In the genomic region with DNA sequence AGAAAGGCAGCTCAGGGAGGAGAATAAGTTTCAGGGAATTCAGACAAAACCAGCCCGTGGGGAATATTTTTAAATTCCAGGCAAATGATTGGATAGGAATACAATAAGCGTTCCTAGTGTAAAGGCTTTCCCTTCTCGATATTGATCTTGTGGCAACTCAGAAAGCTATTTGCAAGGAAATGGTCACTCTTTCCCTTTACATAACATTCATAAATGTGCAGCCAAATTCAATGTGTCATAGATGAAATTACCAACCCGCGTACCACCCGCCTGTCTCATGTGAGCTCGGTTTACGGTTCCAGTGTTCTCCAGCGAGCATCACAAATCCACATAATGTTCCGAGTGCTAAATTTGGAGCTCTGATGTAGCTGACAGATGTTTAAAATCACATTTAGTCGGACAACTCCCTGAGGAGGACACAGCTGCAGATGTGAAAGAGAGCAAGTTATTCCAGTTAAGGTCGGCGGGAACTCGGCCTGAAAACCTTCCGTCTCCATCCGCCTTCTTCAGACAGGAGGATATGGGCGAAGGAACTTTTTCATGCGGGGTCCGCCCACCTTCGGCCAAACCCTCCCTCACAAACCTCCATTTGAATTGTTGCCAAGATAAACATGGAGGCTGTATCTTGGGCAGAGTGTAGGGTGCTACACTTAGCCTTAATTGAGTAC, we compare ENCODE assay signal across 15 cellular contexts.
DNase-seq lines count a peak whose midpoint lies in the region; TF ChIP-seq lines count a peak whose summit lies in the region.
"Had no signal": no experiment of that assay in that cellular context is flagged by ENCODE, and none has a peak within 500 bp of the region (broad histone marks: within the 10 kb centered on the region; RNA-seq: fewer than 3 reads in every experiment).

No MANE protein-coding gene starts in this region.

- H3K4me1 ChIP-seq in HEK293 (ENCODE audit: control insufficient read depth, insufficient read depth, low read length) (peaks cover 18% of the 10 kb centered on the region), spleen (peaks cover 0 to 8% (median 0%) of the 10 kb centered on the region in 6 donors)

- no peak for DNase-seq in dorsolateral prefrontal cortex
- DNase-seq in left kidney (ENCODE audit: low read depth, low spot score), result peak; percentile 34
- DNase-seq in spleen, result no peak
- DNase-seq in activated CD4-positive, alpha-beta memory T cell treated with anti-CD3 and anti-CD28 coated beads, Interleukin-2, amount 10 ng/mL, durations not matched to agents 7 days and 5 days, result no peak
- no peak for DNase-seq in NCI-H128 (lab: John Stamatoyannopoulos, UW; ENCODE audit: unreplicated experiment)
- no peak for DNase-seq in mesenteric fat pad (ENCODE audit: low spot score)
- DNase-seq in GM19240 (ENCODE audit: insufficient read length, low spot score), result no peak
- DNase-seq: activated CD4-positive, alpha-beta memory T cell treated with anti-CD3 and anti-CD28 coated beads for 36 hours; NCI-H187 treated with DMSO at 0.1 percent for 48 hours; NCI-H524 treated with DMSO at 0.1 percent for 48 hours; PC-9; posterior cingulate gyrus; trophoblast cell had no signal

- peaks cover 23% of the 10 kb centered on the region for H3K4me1 Mint-ChIP-seq in activated CD4-positive, alpha-beta memory T cell treated with anti-CD3 and anti-CD28 coated beads, Interleukin-2, amount 10 ng/mL, durations not matched to agents 7 days and 5 days

- TF ChIP-seq CTCF in HEK293 (tag by site-specific recombination; IDR thresholded peaks at IDR 0.05) (no peak), dorsolateral prefrontal cortex (IDR thresholded peaks at IDR 0.05 in 54 of 56, conservative IDR thresholded peaks at IDR 0.05 in 2 of 56; ENCODE audit: low read depth in 1 of 56, partially characterized antibody in 56 of 56) (no peak), spleen (IDR thresholded peaks at IDR 0.05 in 8 of 11, conservative IDR thresholded peaks at IDR 0.05 in 3 of 11) (no peak)

- intact Hi-C loops in dorsolateral prefrontal cortex (cut with DNase I), result no loop called here
- intact Hi-C loops in spleen (cut with DNase I; ENCODE audit: low total_unique reads), result no loop called here

- no peaks in the 10 kb centered on the region for H3K27me3 ChIP-seq in dorsolateral prefrontal cortex
- no peaks in the 10 kb centered on the region for H3K27me3 ChIP-seq in spleen (replicated peaks in 1 of 7)

- WGBS in spleen, 5 donors, result 82 to 87% (median 85%) methylated on average over 20 of the region's 20 CpGs

- H3K9me3 ChIP-seq in HEK293 (ENCODE audit: control insufficient read depth, insufficient read depth, low read depth, low read length), result no peaks in the 10 kb centered on the region
- no peaks in the 10 kb centered on the region for H3K9me3 ChIP-seq in spleen

- POLR2A ChIA-PET in HEK293 (lab: Yijun Ruan, JAX), result no interaction called here
- POLR2A ChIA-PET in activated CD4-positive, alpha-beta memory T cell treated with anti-CD3 and anti-CD28 coated beads, Interleukin-2, amount 10 ng/mL, durations not matched to agents 7 days and 5 days (lab: Charles Lee), result no interaction called here

- H3K27me3 Mint-ChIP-seq in activated CD4-positive, alpha-beta memory T cell treated with anti-CD3 and anti-CD28 coated beads, Interleukin-2, amount 10 ng/mL, durations not matched to agents 7 days and 5 days, result no peaks in the 10 kb centered on the region
- H3K27me3 Mint-ChIP-seq: activated CD4-positive, alpha-beta memory T cell treated with anti-CD3 and anti-CD28 coated beads for 36 hours had no signal

- no peak overlapping the region for H3K4me3 Mint-ChIP-seq in activated CD4-positive, alpha-beta memory T cell treated with anti-CD3 and anti-CD28 coated beads, Interleukin-2, amount 10 ng/mL, durations not matched to agents 7 days and 5 days
- H3K4me3 Mint-ChIP-seq: activated CD4-positive, alpha-beta memory T cell treated with anti-CD3 and anti-CD28 coated beads for 36 hours had no signal

- peaks cover 13% of the 10 kb centered on the region for H3K9me3 Mint-ChIP-seq in activated CD4-positive, alpha-beta memory T cell treated with anti-CD3 and anti-CD28 coated beads, Interleukin-2, amount 10 ng/mL, durations not matched to agents 7 days and 5 days
- H3K9me3 Mint-ChIP-seq: activated CD4-positive, alpha-beta memory T cell treated with anti-CD3 and anti-CD28 coated beads for 36 hours had no signal

- H3K36me3 ChIP-seq in HEK293 (ENCODE audit: control insufficient read depth in 2 of 2, insufficient read depth in 1 of 2, low read length in 2 of 2), result no peaks in the 10 kb centered on the region
- no peaks in the 10 kb centered on the region for H3K36me3 ChIP-seq in spleen

- H3K27ac Mint-ChIP-seq in activated CD4-positive, alpha-beta memory T cell treated with anti-CD3 and anti-CD28 coated beads, Interleukin-2, amount 10 ng/mL, durations not matched to agents 7 days and 5 days, result no peak overlapping the region
- H3K27ac Mint-ChIP-seq: activated CD4-positive, alpha-beta memory T cell treated with anti-CD3 and anti-CD28 coated beads for 36 hours had no signal

- no peak for TF ChIP-seq POLR2A in spleen (IDR thresholded peaks at IDR 0.05)

- H3K4me3 ChIP-seq in HEK293 (ENCODE audit: low read depth, low read length) (no peak overlapping the region), dorsolateral prefrontal cortex (no peak overlapping the region), spleen (no peak overlapping the region)
- H3K4me3 ChIP-seq: GM12878, PC-9 had no signal

- CTCF ChIA-PET in HEK293 (lab: Yijun Ruan, JAX), result no interaction called here
- CTCF ChIA-PET in activated CD4-positive, alpha-beta memory T cell treated with anti-CD3 and anti-CD28 coated beads, Interleukin-2, amount 10 ng/mL, durations not matched to agents 7 days and 5 days (lab: Charles Lee), result no interaction called here

- H3K27ac ChIP-seq in HEK293 (ENCODE audit: extremely low read depth, low read depth, low read length) (no peak overlapping the region), dorsolateral prefrontal cortex (peak overlapping the region in 37 of 59 donors; percentile 5 to 81 (median 55)), spleen (peak overlapping the region in 7 of 8 donors; percentile 50 to 72 (median 68))
- H3K27ac ChIP-seq: PC-9 had no signal

- no peaks in the 10 kb centered on the region for H3K36me3 Mint-ChIP-seq in activated CD4-positive, alpha-beta memory T cell treated with anti-CD3 and anti-CD28 coated beads, Interleukin-2, amount 10 ng/mL, durations not matched to agents 7 days and 5 days (ENCODE audit: low read depth)
- H3K36me3 Mint-ChIP-seq: activated CD4-positive, alpha-beta memory T cell treated with anti-CD3 and anti-CD28 coated beads for 36 hours had no signal

TF ChIP-seq in HEK293, 187 proteins besides CTCF, POLR2A, EP300 and RAD21:
- TF ChIP-seq SP3 (tag by site-specific recombination; IDR thresholded peaks at IDR 0.05) (no peak), ZBTB21 (tag by site-specific recombination; IDR thresholded peaks at IDR 0.05) (no peak), ZNF350 (tag by site-specific recombination; IDR thresholded peaks at IDR 0.05) (no peak), KLF8 (tag by site-specific recombination; IDR thresholded peaks at IDR 0.05) (no peak), ZNF404 (tag by site-specific recombination; IDR thresholded peaks at IDR 0.05) (no peak), ZNF169 (tag by site-specific recombination; IDR thresholded peaks at IDR 0.05) (no peak), SP2 (tag by site-specific recombination; IDR thresholded peaks at IDR 0.05) (no peak), ZNF501 (tag by site-specific recombination; IDR thresholded peaks at IDR 0.05) (no peak), ZFHX2 (tag by site-specific recombination; conservative IDR thresholded peaks at IDR 0.05) (peak; percentile 72), ZNF416 (tag by site-specific recombination; IDR thresholded peaks at IDR 0.05) (no peak), EGR2 (tag by site-specific recombination; IDR thresholded peaks at IDR 0.05; ENCODE audit: low read depth) (peak; percentile 70)
- TF ChIP-seq, protein P1, sequence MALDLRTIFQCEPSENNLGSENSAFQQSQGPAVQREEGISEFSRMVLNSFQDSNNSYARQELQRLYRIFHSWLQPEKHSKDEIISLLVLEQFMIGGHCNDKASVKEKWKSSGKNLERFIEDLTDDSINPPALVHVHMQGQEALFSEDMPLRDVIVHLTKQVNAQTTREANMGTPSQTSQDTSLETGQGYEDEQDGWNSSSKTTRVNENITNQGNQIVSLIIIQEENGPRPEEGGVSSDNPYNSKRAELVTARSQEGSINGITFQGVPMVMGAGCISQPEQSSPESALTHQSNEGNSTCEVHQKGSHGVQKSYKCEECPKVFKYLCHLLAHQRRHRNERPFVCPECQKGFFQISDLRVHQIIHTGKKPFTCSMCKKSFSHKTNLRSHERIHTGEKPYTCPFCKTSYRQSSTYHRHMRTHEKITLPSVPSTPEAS (tag by site-specific recombination; IDR thresholded peaks at IDR 0.05), result no peak
- TF ChIP-seq, protein P2, sequence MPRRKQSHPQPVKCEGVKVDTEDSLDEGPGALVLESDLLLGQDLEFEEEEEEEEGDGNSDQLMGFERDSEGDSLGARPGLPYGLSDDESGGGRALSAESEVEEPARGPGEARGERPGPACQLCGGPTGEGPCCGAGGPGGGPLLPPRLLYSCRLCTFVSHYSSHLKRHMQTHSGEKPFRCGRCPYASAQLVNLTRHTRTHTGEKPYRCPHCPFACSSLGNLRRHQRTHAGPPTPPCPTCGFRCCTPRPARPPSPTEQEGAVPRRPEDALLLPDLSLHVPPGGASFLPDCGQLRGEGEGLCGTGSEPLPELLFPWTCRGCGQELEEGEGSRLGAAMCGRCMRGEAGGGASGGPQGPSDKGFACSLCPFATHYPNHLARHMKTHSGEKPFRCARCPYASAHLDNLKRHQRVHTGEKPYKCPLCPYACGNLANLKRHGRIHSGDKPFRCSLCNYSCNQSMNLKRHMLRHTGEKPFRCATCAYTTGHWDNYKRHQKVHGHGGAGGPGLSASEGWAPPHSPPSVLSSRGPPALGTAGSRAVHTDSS (tag by site-specific recombination; IDR thresholded peaks at IDR 0.05), result no peak
- TF ChIP-seq, protein P3, sequence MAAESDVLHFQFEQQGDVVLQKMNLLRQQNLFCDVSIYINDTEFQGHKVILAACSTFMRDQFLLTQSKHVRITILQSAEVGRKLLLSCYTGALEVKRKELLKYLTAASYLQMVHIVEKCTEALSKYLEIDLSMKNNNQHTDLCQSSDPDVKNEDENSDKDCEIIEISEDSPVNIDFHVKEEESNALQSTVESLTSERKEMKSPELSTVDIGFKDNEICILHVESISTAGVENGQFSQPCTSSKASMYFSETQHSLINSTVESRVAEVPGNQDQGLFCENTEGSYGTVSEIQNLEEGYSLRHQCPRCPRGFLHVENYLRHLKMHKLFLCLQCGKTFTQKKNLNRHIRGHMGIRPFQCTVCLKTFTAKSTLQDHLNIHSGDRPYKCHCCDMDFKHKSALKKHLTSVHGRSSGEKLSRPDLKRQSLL (tag by site-specific recombination; IDR thresholded peaks at IDR 0.05), result no peak
